In the genomic region with DNA sequence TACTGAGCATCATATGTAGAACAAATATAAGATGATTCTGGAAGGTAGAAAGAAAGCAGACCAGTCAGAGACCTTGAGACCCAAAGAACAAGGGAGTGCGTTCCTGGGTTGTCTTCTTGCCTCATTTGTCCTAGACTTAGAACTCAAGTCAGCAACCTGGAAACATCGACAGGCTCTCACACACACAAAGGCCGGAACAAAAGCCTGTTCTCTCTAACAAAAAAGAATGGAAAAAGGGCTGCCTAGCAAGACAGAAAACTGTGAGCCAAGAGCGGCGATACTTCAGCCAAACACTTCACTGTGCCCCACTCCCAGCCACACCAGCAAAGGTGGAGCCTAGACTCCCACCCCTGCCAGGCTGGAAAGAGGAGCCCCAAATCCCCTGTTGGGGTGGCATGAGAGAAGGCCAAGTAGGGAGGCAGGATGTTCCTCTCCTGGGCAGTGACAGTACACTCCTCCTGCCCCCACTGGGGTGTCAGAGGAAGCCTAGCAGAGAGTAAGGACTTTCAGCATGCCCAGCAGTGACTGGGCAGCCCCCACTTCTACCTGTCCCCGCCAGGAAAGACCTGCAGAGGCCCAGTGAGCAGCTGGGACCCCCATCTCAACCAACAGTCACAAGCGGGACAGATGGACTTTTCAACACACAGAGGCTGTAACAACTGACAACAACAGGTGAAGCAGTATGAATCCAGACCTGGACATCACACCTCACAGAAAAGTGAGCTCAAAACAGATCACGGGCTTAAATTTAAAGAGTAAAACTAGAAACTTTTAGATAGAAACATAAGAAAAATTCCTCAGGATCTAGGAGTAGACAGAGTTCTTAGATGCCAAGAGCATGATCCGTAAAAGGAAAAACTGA, we compare ENCODE assay signal across 21 cellular contexts. TPM values are rescaled to one million over a fixed set of nuclear protein-coding genes. Genes with fewer than 3 reads are reported as not detected.
DNase-seq lines count a peak whose midpoint lies in the region; ATAC-seq and TF ChIP-seq lines count a peak whose summit lies in the region.
"Had no signal": no experiment of that assay in that cellular context is flagged by ENCODE, and none has a peak within 500 bp of the region (broad histone marks: within the 10 kb centered on the region; RNA-seq: fewer than 3 reads in every experiment).

No MANE protein-coding gene starts in this region.

- no peaks in the 10 kb centered on the region for H3K27me3 Mint-ChIP-seq in effector memory CD8-positive, alpha-beta T cell
- H3K27me3 Mint-ChIP-seq in nephron progenitor cell (ENCODE audit: low read depth, poor library complexity) = no peaks in the 10 kb centered on the region
- H3K27me3 Mint-ChIP-seq: CD4-positive, alpha-beta memory T cell; naive thymus-derived CD8-positive, alpha-beta T cell; type B pancreatic cell had no signal

- peak overlapping the region; percentile 16 to 52 for H3K27ac Mint-ChIP-seq in effector memory CD8-positive, alpha-beta T cell
- peak overlapping the region; percentile 43 for H3K27ac Mint-ChIP-seq in nephron progenitor cell
- H3K27ac Mint-ChIP-seq: type B pancreatic cell had no signal

- no peaks in the 10 kb centered on the region for H3K9me3 Mint-ChIP-seq in effector memory CD8-positive, alpha-beta T cell
- H3K9me3 Mint-ChIP-seq in nephron progenitor cell = peaks cover 5% of the 10 kb centered on the region
- H3K9me3 Mint-ChIP-seq: immature natural killer cell, type B pancreatic cell had no signal

- DNase-seq in cardiac septum (ENCODE audit: low spot score) (peak; percentile 64), heart left ventricle (no peak), nephron progenitor cell (no peak), SW480 (ENCODE audit: low spot score) (no peak), DMS79 (lab: John Stamatoyannopoulos, UW) (no peak)
- no peak for DNase-seq in effector memory CD8-positive, alpha-beta T cell
- DNase-seq: activated CD4-positive, alpha-beta T cell treated with anti-CD3 and anti-CD28 coated beads for 4 hours; CD4-positive, alpha-beta memory T cell; DMS53; immature natural killer cell; lower lobe of right lung; naive thymus-derived CD8-positive, alpha-beta T cell; NCI-H1436; SK-N-SH; spleen had no signal

- peaks cover 0 to 66% (median 59%) of the 10 kb centered on the region in 9 donors for H3K36me3 ChIP-seq in heart left ventricle

- peaks cover 0 to 3% of the 10 kb centered on the region in 2 donors for H3K4me1 Mint-ChIP-seq in effector memory CD8-positive, alpha-beta T cell (ENCODE audit: low read depth in 2 of 2)
- no peaks in the 10 kb centered on the region for H3K4me1 Mint-ChIP-seq in nephron progenitor cell
- H3K4me1 Mint-ChIP-seq: immature natural killer cell had no signal

- H3K27ac ChIP-seq in heart left ventricle = peak overlapping the region in 3 of 12 donors; percentile 1 to 28 (median 6)
- H3K27ac ChIP-seq: lower lobe of right lung, spleen had no signal

- WGBS in heart left ventricle, 4 donors = 86 to 90% (median 87%) methylated on average over 9 of the region's 9 CpGs

- H3K27me3 ChIP-seq in heart left ventricle = no peaks in the 10 kb centered on the region
- H3K27me3 ChIP-seq: spleen had no signal

- peaks cover 3 to 43% (median 24%) of the 10 kb centered on the region in 12 donors for H3K4me1 ChIP-seq in heart left ventricle

- ATAC-seq in heart left ventricle (no peak), HG03442 (IDR thresholded peaks at IDR 0.05; ENCODE audit: unreplicated experiment) (no peak), HG03571 (IDR thresholded peaks at IDR 0.05; ENCODE audit: unreplicated experiment) (no peak)
- ATAC-seq in effector memory CD8-positive, alpha-beta T cell (replicated peaks) = no peak
- ATAC-seq: lower lobe of right lung; naive thymus-derived CD8-positive, alpha-beta T cell had no signal

- H3K4me3 Mint-ChIP-seq in effector memory CD8-positive, alpha-beta T cell = peak overlapping the region in 1 of 2 donors; percentile 6
- H3K4me3 Mint-ChIP-seq in nephron progenitor cell = no peak overlapping the region
- H3K4me3 Mint-ChIP-seq: naive thymus-derived CD8-positive, alpha-beta T cell; type B pancreatic cell had no signal

- TF ChIP-seq POLR2A in heart left ventricle (IDR thresholded peaks at IDR 0.05) = no peak

- no peak overlapping the region for H3K4me3 ChIP-seq in heart left ventricle
- H3K4me3 ChIP-seq: lower lobe of right lung, spleen had no signal

- peaks cover 0 to 7% (median 0%) of the 10 kb centered on the region in 12 donors for H3K9me3 ChIP-seq in heart left ventricle
- H3K9me3 ChIP-seq: lower lobe of right lung, spleen had no signal

- TF ChIP-seq CTCF in heart left ventricle (IDR thresholded peaks at IDR 0.05) (no peak), nephron progenitor cell (IDR thresholded peaks at IDR 0.05) (no peak)

- H3K36me3 Mint-ChIP-seq in effector memory CD8-positive, alpha-beta T cell (ENCODE audit: insufficient read depth) = peaks cover 48% of the 10 kb centered on the region
- H3K36me3 Mint-ChIP-seq in nephron progenitor cell (ENCODE audit: low read depth) = peaks cover 82% of the 10 kb centered on the region

- intact Hi-C loops in cardiac septum (cut with DNase I) = loop anchor here (5.0 kb wide), 1 partner anchor 36 kb away; no protein-coding TSS in a partner anchor
- intact Hi-C loops in heart left ventricle (cut with DNase I) = no loop called here

RNA-seq across cellular contexts. Expression of a gene that starts 33.0 kb away (rescaled TPM):
- total RNA-seq in cardiac septum (not detected), heart left ventricle (1 to 10 TPM in 2 of 9 donors, under 1 TPM in 2, not detected in 5; 0.58 to 4.2 (median 1.5) TPM)
- 1 to 10 TPM in 1 of 2 donors, under 1 TPM in 1; 0.57 to 6.5 TPM for polyA plus RNA-seq in heart left ventricle
- total RNA-seq: CD4-positive, alpha-beta memory T cell; lower lobe of right lung; MCF 10A; naive thymus-derived CD8-positive, alpha-beta T cell; pulmonary artery endothelial cell; spleen had no signal
- polyA plus RNA-seq: AG04450; CD4-positive, alpha-beta memory T cell; immature natural killer cell; naive thymus-derived CD8-positive, alpha-beta T cell; SK-N-SH had no signal

RNA-seq across cellular contexts. Expression of a gene that starts 52.8 kb away (rescaled TPM):
- total RNA-seq in cardiac septum (2.6 TPM), heart left ventricle (1 to 10 TPM; 1.4 to 4.1 (median 2.9) TPM)
- 1 to 10 TPM; 2.3 to 2.7 TPM for polyA plus RNA-seq in heart left ventricle
